ENCODE assay signal across 13 cellular contexts in genomic region chr16:29663829-29664132, GRCh38. TPM values are rescaled to one million over a fixed set of nuclear protein-coding genes. Genes with fewer than 3 reads are reported as not detected.
DNase-seq lines count a peak whose midpoint lies in the region; ATAC-seq and TF ChIP-seq lines count a peak whose summit lies in the region.
"Had no signal": no experiment of that assay in that cellular context is flagged by ENCODE, and none has a peak within 500 bp of the region (broad histone marks: within the 10 kb centered on the region; RNA-seq: fewer than 3 reads in every experiment).

No MANE protein-coding gene starts in this region.

- peak overlapping the region; percentile 99 for H3K27ac Mint-ChIP-seq in central memory CD8-positive, alpha-beta T cell (ENCODE audit: low read depth)

- BruUV-seq in PC-9 (replicated peaks; lab: Mats Ljungman, UMichigan) = no TSS peak

- H3K4me2 ChIP-seq in PC-9 = no peak overlapping the region

- POLR2A ChIA-PET in GM10248 (lab: Yijun Ruan, JAX) = interaction anchor here (1.1 to 1.3 kb wide), 2 partner anchors 10 to 12 kb away, joined by 3 read pairs; no protein-coding TSS in a partner anchor
- POLR2A ChIA-PET in PC-9 (lab: Charles Lee; ENCODE audit: unreplicated experiment) = interaction anchor here (0.6 kb wide), 1 partner anchor 151 kb away, joined by 3 read pairs; no protein-coding TSS in a partner anchor

- H3K4me3 ChIP-seq in NB4 (ENCODE audit: low read depth, low read length) = peak overlapping the region; percentile 96
- peak overlapping the region; percentile 21 to 48 (median 25) for H3K4me3 ChIP-seq in skin epidermis
- no peak overlapping the region for H3K4me3 ChIP-seq in PC-9

- no peaks in the 10 kb centered on the region for H3K36me3 ChIP-seq in PC-9 (ENCODE audit: low read depth)

- no peak for TF ChIP-seq POLR2A in NB4 (IDR thresholded peaks at IDR 0.05; ENCODE audit: extremely low read depth, insufficient read length)

- H3K4me1 ChIP-seq in PC-9 (replicated peaks; ENCODE audit: insufficient read depth) = no peaks in the 10 kb centered on the region

- peak overlapping the region; percentile 94 for H3K4me3 Mint-ChIP-seq in central memory CD8-positive, alpha-beta T cell

- no peak overlapping the region for H2AFZ ChIP-seq in PC-9

- ATAC-seq in central memory CD8-positive, alpha-beta T cell (replicated peaks; ENCODE audit: extremely low read depth, poor library complexity, severe bottlenecking) = no peak
- ATAC-seq in GM18861 (IDR thresholded peaks at IDR 0.05; ENCODE audit: unreplicated experiment) (no peak), GM19397 (IDR thresholded peaks at IDR 0.05; ENCODE audit: unreplicated experiment) (no peak), GM21576 (IDR thresholded peaks at IDR 0.05; ENCODE audit: unreplicated experiment) (no peak)

- no peaks in the 10 kb centered on the region for H3K9me3 Mint-ChIP-seq in central memory CD8-positive, alpha-beta T cell

- no peaks in the 10 kb centered on the region for H3K9me3 ChIP-seq in PC-9 (ENCODE audit: insufficient read depth, low read depth)

- H3F3A ChIP-seq in PC-9 (ENCODE audit: insufficient read depth, low read depth) = no peaks in the 10 kb centered on the region; the same call in 1 of the 2 replicates

- TF ChIP-seq CTCF in GM10248 (IDR thresholded peaks at IDR 0.05; ENCODE audit: control extremely low read depth, extremely low read depth, low read depth, missing control alignments) = no peak
- TF ChIP-seq CTCF in NB4 (IDR thresholded peaks at IDR 0.05; ENCODE audit: low read depth, low read length) = no peak
- TF ChIP-seq CTCF in PC-9 (conservative IDR thresholded peaks at IDR 0.05) = no peak

- peaks cover 75% of the 10 kb centered on the region for H3K4me1 Mint-ChIP-seq in central memory CD8-positive, alpha-beta T cell

- H3K27ac ChIP-seq in skin epidermis = peak overlapping the region in 16 of 21 experiments; percentile 7 to 96 (median 73)
- no peak overlapping the region for H3K27ac ChIP-seq in PC-9
- H3K27ac ChIP-seq: coronary artery had no signal

- DNase-seq in GM10248 (ENCODE audit: extremely low spot score) (peak; percentile 40), NB4 (ENCODE audit: low read depth) (no peak), PC-9 (no peak)
- no peak for DNase-seq in central memory CD8-positive, alpha-beta T cell (ENCODE audit: low spot score in 2 of 2)
- DNase-seq: DMS153, NCI-H774, SW 1271 had no signal

- H3K79me2 ChIP-seq in PC-9 (ENCODE audit: low read depth) = no peaks in the 10 kb centered on the region

- CTCF ChIA-PET in GM10248 (lab: Yijun Ruan, JAX) = interaction anchor here (1.6 to 3.3 kb wide), 6 partner anchors 11 to 126 kb away, joined by 5 to 14 read pairs (median 6); partner anchors contain the start of gene KIF22
- CTCF ChIA-PET in PC-9 (lab: Charles Lee) = no interaction called here

- H3K27me3 ChIP-seq in PC-9 (ENCODE audit: insufficient read depth, low read depth) = no peaks in the 10 kb centered on the region

- H3K36me3 Mint-ChIP-seq in central memory CD8-positive, alpha-beta T cell (ENCODE audit: insufficient read depth) = peaks cover 42% of the 10 kb centered on the region

- intact Hi-C loops in PC-9 (cut with micrococcal nuclease; ENCODE audit: unreplicated experiment) = no loop called here

- H4K20me1 ChIP-seq in PC-9 (ENCODE audit: insufficient read depth) = no peaks in the 10 kb centered on the region

- H3K27me3 Mint-ChIP-seq in central memory CD8-positive, alpha-beta T cell = no peaks in the 10 kb centered on the region

- H3K9me2 ChIP-seq in PC-9 (ENCODE audit: insufficient read depth) = no peaks in the 10 kb centered on the region

RNA-seq across cellular contexts. Expression of gene SPN, which starts 0.7 kb away (rescaled TPM):
- 0.15 and 0.17 TPM in 2 replicates for total RNA-seq in PC-9 (2021)
- total RNA-seq: lung microvascular endothelial cell had no signal

RNA-seq across cellular contexts. Expression of gene QPRT, which starts 15.2 kb away (rescaled TPM):
- 247 and 310 TPM in 2 replicates for total RNA-seq in PC-9 (2021)
